14 cellular contexts compared by ENCODE assay signal in genomic region chr4:39025552-39026085, GRCh38. TPM values are rescaled to one million over a fixed set of nuclear protein-coding genes. Genes with fewer than 3 reads are reported as not detected.
DNase-seq lines count a peak whose midpoint lies in the region; ATAC-seq and TF ChIP-seq lines count a peak whose summit lies in the region.
"Had no signal": no experiment of that assay in that cellular context is flagged by ENCODE, and none has a peak within 500 bp of the region (broad histone marks: within the 10 kb centered on the region; RNA-seq: fewer than 3 reads in every experiment).

No MANE protein-coding gene starts in this region.

- H4K20me1 ChIP-seq in PC-9 (ENCODE audit: insufficient read depth) = no peaks in the 10 kb centered on the region

- no peak for DNase-seq in activated naive CD4-positive, alpha-beta T cell treated with Interleukin-2 at 50 U/mL for 16 hours
- DNase-seq in PC-9 = no peak
- peak; percentile 84 for DNase-seq in choroid plexus epithelial cell (ENCODE audit: low read depth)
- no peak for DNase-seq in NCI-H2029 (lab: John Stamatoyannopoulos, UW)
- DNase-seq: activated naive CD4-positive, alpha-beta T cell treated with anti-CD3 and anti-CD28 coated beads for 36 hours; DMS53; left colon; NCI-H1417; NCI-H524; transverse colon had no signal

- H3K36me3 Mint-ChIP-seq in activated naive CD4-positive, alpha-beta T cell treated with anti-CD3 and anti-CD28 coated beads, Interleukin-2, amount 50 U/mL, for 24 hours = peaks cover 25% of the 10 kb centered on the region
- H3K36me3 Mint-ChIP-seq in stimulated activated memory B cell treated with anti-CD40 and anti-IgM and Interleukin-4, amounts not matched to agents 10 μg/mL and 1 μg/mL and 100 μg/mL, for 72 hours = peaks cover 29% of the 10 kb centered on the region

- no peak for ATAC-seq in stimulated activated memory B cell treated with anti-CD40 and anti-IgM and Interleukin-4, amounts not matched to agents 10 μg/mL and 1 μg/mL and 100 μg/mL, for 72 hours
- no peak for ATAC-seq in GM19455 (IDR thresholded peaks at IDR 0.05; ENCODE audit: unreplicated experiment)
- no peak for ATAC-seq in GM21717 (IDR thresholded peaks at IDR 0.05; ENCODE audit: unreplicated experiment)
- ATAC-seq: left colon had no signal

- peaks cover 12% of the 10 kb centered on the region for H3F3A ChIP-seq in PC-9 (ENCODE audit: insufficient read depth, low read depth)

- no peaks in the 10 kb centered on the region for H3K9me2 ChIP-seq in PC-9 (ENCODE audit: insufficient read depth)

- peaks cover 30% of the 10 kb centered on the region for H3K4me1 ChIP-seq in PC-9 (replicated peaks; ENCODE audit: insufficient read depth)

- peaks cover 8% of the 10 kb centered on the region for H3K9me3 Mint-ChIP-seq in activated naive CD4-positive, alpha-beta T cell treated with anti-CD3 and anti-CD28 coated beads, Interleukin-2, amount 50 U/mL, for 24 hours
- peaks cover 3% of the 10 kb centered on the region for H3K9me3 Mint-ChIP-seq in stimulated activated memory B cell treated with anti-CD40 and anti-IgM and Interleukin-4, amounts not matched to agents 10 μg/mL and 1 μg/mL and 100 μg/mL, for 72 hours

- H3K4me3 Mint-ChIP-seq in activated naive CD4-positive, alpha-beta T cell treated with anti-CD3 and anti-CD28 coated beads, Interleukin-2, amount 50 U/mL, for 24 hours = no peak overlapping the region
- no peak overlapping the region for H3K4me3 Mint-ChIP-seq in stimulated activated memory B cell treated with anti-CD40 and anti-IgM and Interleukin-4, amounts not matched to agents 10 μg/mL and 1 μg/mL and 100 μg/mL, for 72 hours
- H3K4me3 Mint-ChIP-seq: activated naive CD4-positive, alpha-beta T cell treated with anti-CD3 and anti-CD28 coated beads for 36 hours had no signal

- H2AFZ ChIP-seq in PC-9 = no peak overlapping the region

- H3K36me3 ChIP-seq in PC-9 (ENCODE audit: low read depth) = peaks cover 35% of the 10 kb centered on the region
- H3K36me3 ChIP-seq: transverse colon had no signal

- no peaks in the 10 kb centered on the region for H3K27me3 Mint-ChIP-seq in activated naive CD4-positive, alpha-beta T cell treated with anti-CD3 and anti-CD28 coated beads, Interleukin-2, amount 50 U/mL, for 24 hours
- no peaks in the 10 kb centered on the region for H3K27me3 Mint-ChIP-seq in stimulated activated memory B cell treated with anti-CD40 and anti-IgM and Interleukin-4, amounts not matched to agents 10 μg/mL and 1 μg/mL and 100 μg/mL, for 72 hours

- no TSS peak for BruUV-seq in PC-9 (replicated peaks; lab: Mats Ljungman, UMichigan)

- no peaks in the 10 kb centered on the region for H3K27me3 ChIP-seq in PC-9 (ENCODE audit: insufficient read depth, low read depth)
- H3K27me3 ChIP-seq: transverse colon had no signal

- POLR2A ChIA-PET in PC-9 (lab: Charles Lee; ENCODE audit: unreplicated experiment) = no interaction called here

- H3K4me2 ChIP-seq in PC-9 = peak overlapping the region; percentile 48

- intact Hi-C loops in PC-9 (cut with micrococcal nuclease; ENCODE audit: unreplicated experiment) = loop anchor here (1.0 kb wide), 1 partner anchor 19 kb away; no protein-coding TSS in a partner anchor

- H3K27ac ChIP-seq in PC-9 = peak overlapping the region; percentile 52
- H3K27ac ChIP-seq: transverse colon had no signal

- peaks cover 6% of the 10 kb centered on the region; the same call in 1 of the 2 replicates for H3K9me3 ChIP-seq in PC-9 (ENCODE audit: insufficient read depth, low read depth)
- H3K9me3 ChIP-seq: transverse colon had no signal

- CTCF ChIA-PET in PC-9 (lab: Charles Lee) = no interaction called here

- peaks cover 31% of the 10 kb centered on the region for H3K4me1 Mint-ChIP-seq in activated naive CD4-positive, alpha-beta T cell treated with anti-CD3 and anti-CD28 coated beads, Interleukin-2, amount 50 U/mL, for 24 hours
- peaks cover 41% of the 10 kb centered on the region for H3K4me1 Mint-ChIP-seq in stimulated activated memory B cell treated with anti-CD40 and anti-IgM and Interleukin-4, amounts not matched to agents 10 μg/mL and 1 μg/mL and 100 μg/mL, for 72 hours

- peak overlapping the region; percentile 4 for H3K27ac Mint-ChIP-seq in activated naive CD4-positive, alpha-beta T cell treated with anti-CD3 and anti-CD28 coated beads, Interleukin-2, amount 50 U/mL, for 24 hours
- H3K27ac Mint-ChIP-seq in stimulated activated memory B cell treated with anti-CD40 and anti-IgM and Interleukin-4, amounts not matched to agents 10 μg/mL and 1 μg/mL and 100 μg/mL, for 72 hours = peak overlapping the region; percentile 40
- H3K27ac Mint-ChIP-seq: activated naive CD4-positive, alpha-beta T cell treated with anti-CD3 and anti-CD28 coated beads for 36 hours had no signal

- H3K4me3 ChIP-seq in PC-9 (0 out of 2 replicates have a peak overlapping the region, but pooled peaks have one; percentile 18), choroid plexus epithelial cell (ENCODE audit: low read depth, low read length) (no peak overlapping the region)
- H3K4me3 ChIP-seq: transverse colon had no signal

- TF ChIP-seq CTCF in PC-9 (conservative IDR thresholded peaks at IDR 0.05) (no peak), choroid plexus epithelial cell (conservative IDR thresholded peaks at IDR 0.05; ENCODE audit: low read depth, low read length) (no peak)

- peaks cover 80% of the 10 kb centered on the region for H3K79me2 ChIP-seq in PC-9 (ENCODE audit: low read depth)

RNA-seq across cellular contexts. Expression of gene TMEM156, which starts 6.6 kb away (rescaled TPM):
- 20.1 and 29.3 TPM in 2 replicates for total RNA-seq in PC-9 (2021)

RNA-seq across cellular contexts. Expression of gene KLHL5, which starts 36.4 kb away (rescaled TPM):
- total RNA-seq in PC-9 (2021) = 115 and 117 TPM in 2 replicates
